Comparison of ENCODE assay signal across 25 cellular contexts in genomic region chr3:58474967-58475578, GRCh38. TPM values are rescaled to one million over a fixed set of nuclear protein-coding genes. Genes with fewer than 3 reads are reported as not detected.
A peak's percentile ranks its signal among the peaks of the same experiment; 100 is the strongest.
DNase-seq lines count a peak whose midpoint lies in the region; ATAC-seq, FAIRE-seq and TF ChIP-seq lines count a peak whose summit lies in the region.
"Had no signal": no experiment of that assay in that cellular context is flagged by ENCODE, and none has a peak within 500 bp of the region (broad histone marks: within the 10 kb centered on the region; RNA-seq: fewer than 3 reads in every experiment).

No MANE protein-coding gene starts in this region.

- H3K36me3 Mint-ChIP-seq in nephron progenitor cell (ENCODE audit: low read depth) (peaks cover 5% of the 10 kb centered on the region), chondrocyte (ENCODE audit: low read depth) (peaks cover 5% of the 10 kb centered on the region)
- H3K36me3 Mint-ChIP-seq: activated naive CD8-positive, alpha-beta T cell treated with anti-CD3 and anti-CD28 coated beads for 36 hours had no signal

- no peaks in the 10 kb centered on the region for H3K79me2 ChIP-seq in Karpas-422 (ENCODE audit: low read length)

- FAIRE-seq in bronchial epithelial cell (lab: Jason Lieb, UNC), result peak; percentile 32

- ATAC-seq in HG03135 (IDR thresholded peaks at IDR 0.05; ENCODE audit: unreplicated experiment), result no peak
- ATAC-seq: PC-3, psoas muscle had no signal

- H3K9ac ChIP-seq in BLaER1 treated with 17β-estradiol and CSF1 and Interleukin-3, amounts not matched to agents 10 nM and 100 nM, result peak overlapping the region in 5 of 11 experiments; percentile 2 to 33 (median 4); a peak in 5 of 22 replicates
- H3K9ac ChIP-seq in Karpas-422 (ENCODE audit: low read length), result peak overlapping the region; percentile 30

- DNase-seq in Karpas-422 (peak; percentile 65), bronchial epithelial cell (ENCODE audit: low read depth) (no peak), nephron progenitor cell (no peak), tibial artery (no peak), middle frontal gyrus (ENCODE audit: extremely low spot score, low spot score) (no peak), chondrocyte (ENCODE audit: low spot score) (no peak)
- DNase-seq: ACHN; activated CD4-positive, alpha-beta memory T cell treated with anti-CD3 and anti-CD28 coated beads, Interleukin-2, amount 10 ng/mL, durations not matched to agents 7 days and 5 days; activated naive CD8-positive, alpha-beta T cell treated with anti-CD3 and anti-CD28 coated beads for 36 hours; C1 segment of cervical spinal cord; dorsolateral prefrontal cortex; EL; HFFc6; mammary epithelial cell; NCI-H1105; NCI-H1930; NCI-H226; NCI-H748 treated with DMSO at 0.1 percent for 48 hours; PC-3; psoas muscle; Right ventricle myocardium superior had no signal

- H3K9me3 Mint-ChIP-seq in nephron progenitor cell (peaks cover 13% of the 10 kb centered on the region), chondrocyte (ENCODE audit: low read depth) (peaks cover 8% of the 10 kb centered on the region)
- H3K9me3 Mint-ChIP-seq: activated T-helper 2 cell treated with anti-CD3 and anti-CD28 coated beads, Interferon-gamma antibody, Interleukin-2, Interleukin-4, amounts not matched to agents 10 μg/mL and 5 μg/mL and 100 μg/mL, durations not matched to agents 14 hours and 24 hours and 36 hours; central memory CD8-positive, alpha-beta T cell had no signal

- H3K4me3 ChIP-seq in BLaER1 treated with 17β-estradiol and CSF1 and Interleukin-3, amounts not matched to agents 10 nM and 100 nM, result no peak overlapping the region
- H3K4me3 ChIP-seq in Karpas-422 (ENCODE audit: low read length) (peak overlapping the region; percentile 31; the same call in 1 of the 2 replicates), bronchial epithelial cell (ENCODE audit: low read depth, low read length) (no peak overlapping the region), tibial artery (no peak overlapping the region)
- H3K4me3 ChIP-seq: dorsolateral prefrontal cortex, psoas muscle had no signal

- intact Hi-C loops in tibial artery (cut with DNase I; ENCODE audit: low total_unique reads), result no loop called here

- no peaks in the 10 kb centered on the region for H3K36me3 ChIP-seq in BLaER1 treated with 17β-estradiol and CSF1 and Interleukin-3, amounts not matched to agents 10 nM and 100 nM
- H3K36me3 ChIP-seq in Karpas-422 (ENCODE audit: insufficient read depth, low read length) (no peaks in the 10 kb centered on the region), bronchial epithelial cell (ENCODE audit: control insufficient read depth, insufficient read depth, low read length) (no peaks in the 10 kb centered on the region), tibial artery (no peaks in the 10 kb centered on the region)

- no peaks in the 10 kb centered on the region for H3K27me3 ChIP-seq in BLaER1 treated with 17β-estradiol and CSF1 and Interleukin-3, amounts not matched to agents 10 nM and 100 nM
- H3K27me3 ChIP-seq in Karpas-422 (ENCODE audit: low read length) (no peaks in the 10 kb centered on the region), bronchial epithelial cell (ENCODE audit: control insufficient read depth, insufficient read depth, low read length) (no peaks in the 10 kb centered on the region), tibial artery (no peaks in the 10 kb centered on the region)
- H3K27me3 ChIP-seq: dorsolateral prefrontal cortex had no signal

- no peak for TF ChIP-seq CTCF in bronchial epithelial cell (IDR thresholded peaks at IDR 0.05; ENCODE audit: insufficient read depth, low read length, severe bottlenecking)
- TF ChIP-seq CTCF in nephron progenitor cell (IDR thresholded peaks at IDR 0.05), result no peak
- TF ChIP-seq CTCF in tibial artery (IDR thresholded peaks at IDR 0.05), result no peak
- no peak for TF ChIP-seq CTCF in chondrocyte (IDR thresholded peaks at IDR 0.05)

- peaks cover 0 to 13% (median 10%) of the 10 kb centered on the region in 11 experiments; a peak in 16 of 22 replicates for H3K9me3 ChIP-seq in BLaER1 treated with 17β-estradiol and CSF1 and Interleukin-3, amounts not matched to agents 10 nM and 100 nM (replicated peaks in 1 of 11)
- H3K9me3 ChIP-seq in Karpas-422 (ENCODE audit: low read length), result no peaks in the 10 kb centered on the region
- H3K9me3 ChIP-seq in tibial artery, result no peaks in the 10 kb centered on the region

- H4K20me1 ChIP-seq in BLaER1 treated with 17β-estradiol and CSF1 and Interleukin-3, amounts not matched to agents 10 nM and 100 nM, result no peaks in the 10 kb centered on the region
- no peaks in the 10 kb centered on the region for H4K20me1 ChIP-seq in Karpas-422 (ENCODE audit: insufficient read depth, low read depth, low read length)

- H3K4me1 Mint-ChIP-seq in nephron progenitor cell (peaks cover 57% of the 10 kb centered on the region), chondrocyte (ENCODE audit: low read depth) (peaks cover 35% of the 10 kb centered on the region)

- peak overlapping the region; percentile 0 for H3K4me3 Mint-ChIP-seq in nephron progenitor cell
- H3K4me3 Mint-ChIP-seq in chondrocyte (ENCODE audit: unreplicated experiment), result no peak overlapping the region
- H3K4me3 Mint-ChIP-seq: activated CD4-positive, alpha-beta memory T cell treated with anti-CD3 and anti-CD28 coated beads, Interleukin-2, amount 10 ng/mL, durations not matched to agents 7 days and 5 days; activated naive CD8-positive, alpha-beta T cell treated with anti-CD3 and anti-CD28 coated beads for 36 hours; central memory CD8-positive, alpha-beta T cell; HFFc6 had no signal

- H3K4me1 ChIP-seq in BLaER1 treated with 17β-estradiol and CSF1 and Interleukin-3, amounts not matched to agents 10 nM and 100 nM, result peaks cover 22 to 100% (median 62%) of the 10 kb centered on the region in 10 experiments
- H3K4me1 ChIP-seq in Karpas-422 (ENCODE audit: low read length) (peaks cover 20% of the 10 kb centered on the region), tibial artery (no peaks in the 10 kb centered on the region)
- H3K4me1 ChIP-seq: psoas muscle had no signal

- no peaks in the 10 kb centered on the region for H3K27me3 Mint-ChIP-seq in nephron progenitor cell (ENCODE audit: low read depth, poor library complexity)
- no peaks in the 10 kb centered on the region for H3K27me3 Mint-ChIP-seq in chondrocyte (ENCODE audit: low read depth)
- H3K27me3 Mint-ChIP-seq: activated naive CD8-positive, alpha-beta T cell treated with anti-CD3 and anti-CD28 coated beads for 36 hours; central memory CD8-positive, alpha-beta T cell had no signal

- H3K27ac Mint-ChIP-seq in nephron progenitor cell (peak overlapping the region; percentile 11), chondrocyte (ENCODE audit: unreplicated experiment) (no peak overlapping the region)
- H3K27ac Mint-ChIP-seq: activated CD4-positive, alpha-beta memory T cell treated with anti-CD3 and anti-CD28 coated beads, Interleukin-2, amount 10 ng/mL, durations not matched to agents 7 days and 5 days; activated naive CD8-positive, alpha-beta T cell treated with anti-CD3 and anti-CD28 coated beads for 36 hours; activated T-helper 2 cell treated with anti-CD3 and anti-CD28 coated beads, Interferon-gamma antibody, Interleukin-2, Interleukin-4, amounts not matched to agents 10 μg/mL and 5 μg/mL and 100 μg/mL, durations not matched to agents 14 hours and 24 hours and 36 hours; HFFc6 had no signal

- H2AFZ ChIP-seq in Karpas-422 (ENCODE audit: low read length), result peak overlapping the region; percentile 51; the same call in 1 of the 2 replicates

- H3K4me2 ChIP-seq in BLaER1 treated with 17β-estradiol and CSF1 and Interleukin-3, amounts not matched to agents 10 nM and 100 nM, result peak overlapping the region; percentile 62 to 85 (median 82)
- H3K4me2 ChIP-seq in Karpas-422 (ENCODE audit: low read depth, low read length, poor library complexity, severe bottlenecking), result peak overlapping the region; percentile 61

- no peaks in the 10 kb centered on the region for H3K9me2 ChIP-seq in Karpas-422 (replicated peaks; ENCODE audit: insufficient read depth, low read length)

- peak overlapping the region in 9 of 11 experiments; percentile 3 to 93 (median 72); a peak in 17 of 22 replicates for H3K27ac ChIP-seq in BLaER1 treated with 17β-estradiol and CSF1 and Interleukin-3, amounts not matched to agents 10 nM and 100 nM
- no peak overlapping the region for H3K27ac ChIP-seq in Karpas-422 (ENCODE audit: low read length)
- no peak overlapping the region for H3K27ac ChIP-seq in tibial artery
- H3K27ac ChIP-seq: dorsolateral prefrontal cortex, psoas muscle had no signal

RNA-seq across cellular contexts. Expression of gene KCTD6, which starts 16.8 kb away (rescaled TPM):
- 7.9 and 17.9 TPM in 2 replicates for total RNA-seq in Karpas-422 (2014; rRNA removed; shearing (Covaris generic); ENCODE audit: low replicate concordance)
- total RNA-seq in bronchial epithelial cell, result 3.9 and 5.0 TPM in 2 replicates
- 8.6 to 12.9 TPM (median 9.7 TPM) in 3 replicates for total RNA-seq in chondrocyte

RNA-seq across cellular contexts. Expression of gene PDHB, which starts 41.4 kb away (rescaled TPM):
- total RNA-seq in Karpas-422 (2014; rRNA removed; shearing (Covaris generic); ENCODE audit: low replicate concordance), result 61.6 and 130 TPM in 2 replicates
- 32.4 and 37.5 TPM in 2 replicates for total RNA-seq in bronchial epithelial cell
- 80.5 to 97.7 TPM (median 84.7 TPM) in 3 replicates for total RNA-seq in chondrocyte

Comparison
In these comparisons a context has a peak if more than half of its experiments do, and no peak if none do; other contexts are left out.
1. H3K27ac ChIP-seq: peak in BLaER1 treated with 17β-estradiol and CSF1 and Interleukin-3, amounts not matched to agents 10 nM and 100 nM (9 of 11); none in Karpas-422 (single experiment) and tibial artery (0 of 2).